ENCODE assay signal across 19 cellular contexts in genomic region chr12:65946419-65946818, GRCh38.
DNase-seq lines count a peak whose midpoint lies in the region; ATAC-seq and TF ChIP-seq lines count a peak whose summit lies in the region.
"Had no signal": no experiment of that assay in that cellular context is flagged by ENCODE, and none has a peak within 500 bp of the region (broad histone marks: within the 10 kb centered on the region; RNA-seq: fewer than 3 reads in every experiment).

No MANE protein-coding gene starts in this region.

- POLR2A ChIA-PET in A673 (lab: Charles Lee; ENCODE audit: low non-redundant PET) (no interaction called here), Panc1 (lab: Charles Lee) (interaction anchor here (0.7 to 1.1 kb wide), 2 partner anchors 53 to 382 kb away, joined by 3 to 5 read pairs; no protein-coding TSS in a partner anchor)

- H3K27me3 ChIP-seq in A673 (replicated peaks; ENCODE audit: insufficient read depth, low read depth, low read length, poor library complexity), result no peaks in the 10 kb centered on the region
- no peaks in the 10 kb centered on the region for H3K27me3 ChIP-seq in GM23248 (replicated peaks; ENCODE audit: insufficient read depth)
- no peaks in the 10 kb centered on the region for H3K27me3 ChIP-seq in Panc1 (ENCODE audit: control insufficient read depth, insufficient read depth, low read length)
- H3K27me3 ChIP-seq in endodermal cell (ENCODE audit: control insufficient read depth, insufficient read depth, low read length, poor library complexity, severe bottlenecking), result no peaks in the 10 kb centered on the region
- H3K27me3 ChIP-seq: BLaER1 treated with 17β-estradiol and CSF1 and Interleukin-3, amounts not matched to agents 10 nM and 100 nM had no signal

- TF ChIP-seq CTCF in A673 (conservative IDR thresholded peaks at IDR 0.05; ENCODE audit: low read depth, low read length) (no peak), Panc1 (IDR thresholded peaks at IDR 0.05) (no peak), endodermal cell (conservative IDR thresholded peaks at IDR 0.05) (no peak), mucosa of descending colon (IDR thresholded peaks at IDR 0.05) (no peak)

- H3K4me1 ChIP-seq in A673 (ENCODE audit: insufficient read depth, low read length, poor library complexity, severe bottlenecking) (peaks cover 77% of the 10 kb centered on the region), GM23248 (ENCODE audit: insufficient read depth) (peaks cover 62% of the 10 kb centered on the region), Panc1 (ENCODE audit: control insufficient read depth, insufficient read depth, low read length) (peaks cover 88% of the 10 kb centered on the region), endodermal cell (ENCODE audit: control insufficient read depth, insufficient read depth, low read length) (peaks cover 6% of the 10 kb centered on the region), mucosa of descending colon (ENCODE audit: low read depth) (no peaks in the 10 kb centered on the region)
- H3K4me1 ChIP-seq: BLaER1 treated with 17β-estradiol and CSF1 and Interleukin-3, amounts not matched to agents 10 nM and 100 nM had no signal

- intact Hi-C loops in A673 (cut with micrococcal nuclease; ENCODE audit: unreplicated experiment), result no loop called here
- intact Hi-C loops in Panc1 (cut with micrococcal nuclease; ENCODE audit: unreplicated experiment), result loop anchor here (5.0 kb wide), 1 partner anchor 54 kb away; no protein-coding TSS in a partner anchor
- intact Hi-C loops in left colon (cut with DNase I, micrococcal nuclease), result no loop called here
- intact Hi-C loops in mucosa of descending colon (cut with DNase I, micrococcal nuclease), result no loop called here

- no peaks in the 10 kb centered on the region for H4K20me1 ChIP-seq in GM23248 (ENCODE audit: insufficient read depth)
- H4K20me1 ChIP-seq: BLaER1 treated with 17β-estradiol and CSF1 and Interleukin-3, amounts not matched to agents 10 nM and 100 nM had no signal

- H3K27ac Mint-ChIP-seq in endodermal cell, result no peak overlapping the region
- H3K27ac Mint-ChIP-seq: CD8-positive, alpha-beta memory T cell; GM23338 had no signal

- no TSS peak for BruUV-seq in A673 (replicated peaks; lab: Mats Ljungman, UMichigan)
- no TSS peak for BruUV-seq in Panc1 (replicated peaks; lab: Mats Ljungman, UMichigan)

- peaks cover 94% of the 10 kb centered on the region for H3F3A ChIP-seq in GM23248 (ENCODE audit: insufficient read depth)

- no peak overlapping the region for H3K4me3 Mint-ChIP-seq in endodermal cell
- H3K4me3 Mint-ChIP-seq: CD8-positive, alpha-beta memory T cell; GM23338 had no signal

- H2AFZ ChIP-seq in GM23248, result no peak overlapping the region
- H2AFZ ChIP-seq: GM23338 had no signal

- H3K27ac ChIP-seq in A673 (ENCODE audit: low read depth, low read length, poor library complexity, severe bottlenecking) (peak overlapping the region; percentile 26), GM23248 (peak overlapping the region; percentile 23; the same call in 1 of the 2 replicates), Panc1 (ENCODE audit: low read length) (peak overlapping the region; percentile 96), endodermal cell (ENCODE audit: low read depth, low read length) (no peak overlapping the region)
- H3K27ac ChIP-seq: BLaER1 treated with 17β-estradiol and CSF1 and Interleukin-3, amounts not matched to agents 10 nM and 100 nM had no signal

- H3K4me3 ChIP-seq in A673 (ENCODE audit: low read depth, low read length, poor library complexity, severe bottlenecking) (no peak overlapping the region), GM23248 (no peak overlapping the region), Panc1 (ENCODE audit: low read depth in 2 of 2, low read length in 2 of 2) (no peak overlapping the region), endodermal cell (ENCODE audit: low read length) (no peak overlapping the region), mucosa of descending colon (no peak overlapping the region)
- H3K4me3 ChIP-seq: BLaER1 treated with 17β-estradiol and CSF1 and Interleukin-3, amounts not matched to agents 10 nM and 100 nM; GM23338 had no signal

- no peak for ATAC-seq in Panc1
- peak; percentile 52 for ATAC-seq in left colon
- ATAC-seq in mucosa of descending colon, result no peak
- ATAC-seq: GM23338 had no signal

- CTCF ChIA-PET in A673 (lab: Charles Lee), result no interaction called here
- CTCF ChIA-PET in Panc1 (lab: Charles Lee), result interaction anchor here (0.9 kb wide), 1 partner anchor 69 kb away, joined by 3 read pairs; no protein-coding TSS in a partner anchor

- H3K4me2 ChIP-seq in GM23248 (ENCODE audit: unreplicated experiment), result no peak overlapping the region
- H3K4me2 ChIP-seq: BLaER1 treated with 17β-estradiol and CSF1 and Interleukin-3, amounts not matched to agents 10 nM and 100 nM; GM23338 had no signal

- no peak for DNase-seq in A673 (ENCODE audit: low spot score)
- no peak for DNase-seq in GM23248
- no peak for DNase-seq in Panc1 (ENCODE audit: low read depth, low spot score)
- no peak for DNase-seq in left colon
- DNase-seq in T1000 (lab: John Stamatoyannopoulos, UW), result no peak
- DNase-seq in middle frontal gyrus (ENCODE audit: extremely low spot score, low spot score), result no peak
- no peak for DNase-seq in endodermal cell
- DNase-seq in mucosa of descending colon, result no peak
- DNase-seq: CD8-positive, alpha-beta memory T cell; DND-41; HCEC 1CT; NCI-H1417 treated with DMSO at 0.1 percent for 48 hours; NCI-H2029; NCI-H2171 treated with DMSO at 0.1 percent for 48 hours; NCI-H446 treated with DMSO at 0.1 percent for 48 hours; SHP77; T-helper 1 cell had no signal

- no peaks in the 10 kb centered on the region for H3K27me3 Mint-ChIP-seq in endodermal cell (ENCODE audit: insufficient read depth)

- H3K9me3 ChIP-seq in A673 (ENCODE audit: low read depth, low read length, poor library complexity, severe bottlenecking) (no peaks in the 10 kb centered on the region), GM23248 (ENCODE audit: low read depth) (no peaks in the 10 kb centered on the region), Panc1 (ENCODE audit: control insufficient read depth, insufficient read depth, low read depth, low read length) (no peaks in the 10 kb centered on the region), endodermal cell (ENCODE audit: control insufficient read depth, low read length) (no peaks in the 10 kb centered on the region), mucosa of descending colon (no peaks in the 10 kb centered on the region)
- H3K9me3 ChIP-seq: BLaER1 treated with 17β-estradiol and CSF1 and Interleukin-3, amounts not matched to agents 10 nM and 100 nM had no signal

- H3K4me1 Mint-ChIP-seq in endodermal cell, result peaks cover 17% of the 10 kb centered on the region
- H3K4me1 Mint-ChIP-seq: CD8-positive, alpha-beta memory T cell had no signal

- in situ Hi-C loops in GM23248 (cut with MboI) (no loop called here), Panc1 (cut with HindIII; ENCODE audit: low pct_unique_long_range_greater_than_20kb, low sequenced_read_pairs) (no loop called here)

- H3K36me3 ChIP-seq in A673 (ENCODE audit: insufficient read depth, low read length, poor library complexity, severe bottlenecking) (no peaks in the 10 kb centered on the region), GM23248 (ENCODE audit: low read depth) (no peaks in the 10 kb centered on the region), Panc1 (ENCODE audit: control insufficient read depth, insufficient read depth, low read length) (no peaks in the 10 kb centered on the region), endodermal cell (ENCODE audit: control insufficient read depth, insufficient read depth, low read length) (peaks cover 42% of the 10 kb centered on the region), mucosa of descending colon (ENCODE audit: low read depth) (no peaks in the 10 kb centered on the region)
- H3K36me3 ChIP-seq: BLaER1 treated with 17β-estradiol and CSF1 and Interleukin-3, amounts not matched to agents 10 nM and 100 nM had no signal

- H3K9me3 Mint-ChIP-seq in endodermal cell, result no peaks in the 10 kb centered on the region
- H3K9me3 Mint-ChIP-seq: CD8-positive, alpha-beta memory T cell; GM23338 had no signal

- H3K9me2 ChIP-seq in GM23248 (ENCODE audit: insufficient read depth), result no peaks in the 10 kb centered on the region

- H3K36me3 Mint-ChIP-seq in endodermal cell (ENCODE audit: low read depth), result no peaks in the 10 kb centered on the region
- H3K36me3 Mint-ChIP-seq: CD8-positive, alpha-beta memory T cell had no signal

- H3K9ac ChIP-seq in GM23248 (no peak overlapping the region), endodermal cell (ENCODE audit: extremely low read depth, low read length, poor library complexity, severe bottlenecking) (no peak overlapping the region)
- H3K9ac ChIP-seq: BLaER1 treated with 17β-estradiol and CSF1 and Interleukin-3, amounts not matched to agents 10 nM and 100 nM had no signal

- peaks cover 86% of the 10 kb centered on the region for H3K79me2 ChIP-seq in GM23248 (ENCODE audit: insufficient read depth)
